8 cellular contexts compared by ENCODE assay signal in the genomic region with DNA sequence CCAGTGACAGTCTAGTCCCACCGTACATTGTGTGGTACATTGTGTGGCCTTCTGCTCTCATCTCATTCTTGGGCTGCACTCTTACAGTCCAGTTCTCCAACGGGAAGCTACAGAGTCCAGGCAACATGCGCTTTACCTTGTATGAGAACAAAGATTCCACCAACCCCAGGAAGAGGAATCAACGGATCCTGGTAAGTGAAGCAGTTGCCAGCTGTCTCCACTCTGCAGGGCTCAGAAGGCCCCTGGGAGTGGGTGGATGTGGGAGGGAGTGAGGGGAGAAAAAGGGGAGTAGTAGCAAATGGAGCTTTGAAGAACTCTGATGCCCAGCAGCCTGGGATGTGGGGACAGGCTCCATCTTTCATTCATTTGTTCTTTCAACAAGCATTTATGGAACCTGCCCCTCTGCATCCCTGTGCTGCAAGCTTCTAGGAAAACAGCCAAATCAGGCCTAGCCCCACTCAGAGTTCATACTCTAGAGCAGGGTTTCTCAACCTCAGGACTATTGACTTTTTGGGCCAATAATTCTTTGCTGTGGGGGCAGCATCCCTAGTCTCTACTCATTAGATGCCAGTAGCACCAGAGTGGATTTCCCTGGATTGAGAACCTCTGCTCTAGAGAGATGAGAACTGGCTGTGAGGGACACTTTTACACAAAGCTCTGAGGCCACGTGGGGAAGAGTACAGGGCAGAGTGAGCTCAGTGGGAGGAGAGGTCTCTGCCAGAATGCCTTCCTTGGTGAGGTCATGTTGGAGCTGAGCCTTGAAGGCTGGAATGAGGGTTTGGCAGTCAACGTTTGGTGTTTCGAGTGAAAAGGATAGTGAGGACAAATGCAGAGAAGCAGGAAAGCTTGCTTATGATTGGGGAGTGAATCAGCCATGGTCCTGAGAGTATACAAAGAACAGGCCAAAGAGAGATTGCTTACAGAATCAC. TPM values are rescaled to one million over a fixed set of nuclear protein-coding genes. Genes with fewer than 3 reads are reported as not detected.
DNase-seq lines count a peak whose midpoint lies in the region; ATAC-seq, FAIRE-seq and TF ChIP-seq lines count a peak whose summit lies in the region.

No MANE protein-coding gene starts in this region.

- H3F3A ChIP-seq in neural progenitor cell (ENCODE audit: low read depth): no peaks in the 10 kb centered on the region

- H3K36me3 ChIP-seq in neural progenitor cell: no peaks in the 10 kb centered on the region

- TF ChIP-seq CTCF in activated B cell treated with CpG ODN at 0.5 μM for 24 hours (IDR thresholded peaks at IDR 0.05) (no peak), neural progenitor cell (IDR thresholded peaks at IDR 0.05) (no peak)

- no peak overlapping the region for H3K27ac ChIP-seq in neural progenitor cell

- peak overlapping the region; percentile 82 for H3K27ac Mint-ChIP-seq in activated B cell treated with CpG ODN at 0.5 μM for 24 hours
- peak overlapping the region; percentile 82 for H3K27ac Mint-ChIP-seq in neural progenitor cell

- no peaks in the 10 kb centered on the region for H3K9me3 ChIP-seq in neural progenitor cell (ENCODE audit: low read depth)

- FAIRE-seq in GM18507 (lab: Jason Lieb, UNC): peak; percentile 52

- H3K79me2 ChIP-seq in neural progenitor cell (ENCODE audit: low read depth): peaks cover 22% of the 10 kb centered on the region

- H3K4me2 ChIP-seq in neural progenitor cell: peak overlapping the region; percentile 96

- no peaks in the 10 kb centered on the region for H3K9me3 Mint-ChIP-seq in activated B cell treated with CpG ODN at 0.5 μM for 24 hours
- no peaks in the 10 kb centered on the region for H3K9me3 Mint-ChIP-seq in neural progenitor cell

- intact Hi-C loops in activated B cell treated with CpG ODN at 0.5 μM for 24 hours (cut with micrococcal nuclease): loop anchor here (2.0 to 10.0 kb wide), 7 partner anchors 90 to 722 kb away; partner anchors contain the start of genes EXOSC3, FBXO10, PAX5 and TOMM5

- peaks cover 11% of the 10 kb centered on the region for H4K20me1 ChIP-seq in neural progenitor cell (ENCODE audit: low read depth)

- H3K4me3 ChIP-seq in neural progenitor cell: peak overlapping the region; percentile 79

- CTCF ChIA-PET in activated B cell treated with CpG ODN at 0.5 μM for 24 hours (lab: Charles Lee): no interaction called here

- peak; percentile 36 for DNase-seq in A172 (ENCODE audit: low spot score)
- no peak for DNase-seq in GM18507 (ENCODE audit: extremely low spot score, insufficient read length, low read depth)
- no peak for DNase-seq in activated B cell treated with CpG ODN at 0.5 μM for 24 hours
- peak; percentile 98 for DNase-seq in fibroblast of peridontal ligament (ENCODE audit: extremely low read depth)
- no peak for DNase-seq in neural progenitor cell (ENCODE audit: low spot score)
- DNase-seq in DMS153 (lab: John Stamatoyannopoulos, UW): no peak

- POLR2A ChIA-PET in activated B cell treated with CpG ODN at 0.5 μM for 24 hours (lab: Charles Lee): interaction anchor here (0.8 to 1.8 kb wide), 10 partner anchors 21 to 116 kb away, joined by 3 to 25 read pairs (median 4); partner anchors contain the start of genes TOMM5 and ZBTB5

- peak overlapping the region; percentile 59 for H3K9ac ChIP-seq in neural progenitor cell

- peaks cover 11% of the 10 kb centered on the region for H3K4me1 ChIP-seq in neural progenitor cell

- ATAC-seq in activated B cell treated with CpG ODN at 0.5 μM for 24 hours (ENCODE audit: low read depth) (no peak), HG02642 (IDR thresholded peaks at IDR 0.05; ENCODE audit: poor library complexity, unreplicated experiment) (no peak), GM18870 (IDR thresholded peaks at IDR 0.05; ENCODE audit: unreplicated experiment) (no peak)

- H3K4me1 Mint-ChIP-seq in activated B cell treated with CpG ODN at 0.5 μM for 24 hours (peaks cover 31% of the 10 kb centered on the region), neural progenitor cell (peaks cover 27% of the 10 kb centered on the region)

- H3K27me3 ChIP-seq in neural progenitor cell: no peaks in the 10 kb centered on the region

- no peak overlapping the region for H2AFZ ChIP-seq in neural progenitor cell (replicated peaks)

- H3K27me3 Mint-ChIP-seq in activated B cell treated with CpG ODN at 0.5 μM for 24 hours (no peaks in the 10 kb centered on the region), neural progenitor cell (ENCODE audit: insufficient read depth, low read depth) (peaks cover 3% of the 10 kb centered on the region)

- H3K4me3 Mint-ChIP-seq in activated B cell treated with CpG ODN at 0.5 μM for 24 hours: peak overlapping the region; percentile 92
- H3K4me3 Mint-ChIP-seq in neural progenitor cell: peak overlapping the region; percentile 92

- H3K36me3 Mint-ChIP-seq in activated B cell treated with CpG ODN at 0.5 μM for 24 hours (ENCODE audit: low read depth) (peaks cover 49% of the 10 kb centered on the region), neural progenitor cell (peaks cover 19% of the 10 kb centered on the region)

RNA-seq across cellular contexts. Expression of gene POLR1E, which starts 1.1 kb away (rescaled TPM):
- 40.3 and 43.8 TPM in 2 replicates for total RNA-seq in A172 (2014; rRNA removed; shearing (Covaris generic))
- total RNA-seq in activated B cell treated with CpG ODN at 0.5 μM for 24 hours (45.4 and 46.3 TPM in 2 replicates), neural progenitor cell (ENCODE audit: low replicate concordance) (36.6 and 38.6 TPM in 2 replicates)

RNA-seq across cellular contexts. Expression of gene ZBTB5, which starts 21.6 kb away (rescaled TPM):
- 8.9 and 9.7 TPM in 2 replicates for total RNA-seq in A172 (2014; rRNA removed; shearing (Covaris generic))
- 26.5 and 28.1 TPM in 2 replicates for total RNA-seq in activated B cell treated with CpG ODN at 0.5 μM for 24 hours
- total RNA-seq in neural progenitor cell (ENCODE audit: low replicate concordance): 24.1 and 24.9 TPM in 2 replicates

Comparison
In these comparisons a context has a peak if more than half of its experiments do, and no peak if none do; other contexts are left out.
1. DNase-seq: peak in A172 (single experiment) and fibroblast of peridontal ligament (single experiment); none in GM18507 (single experiment), activated B cell treated with CpG ODN at 0.5 μM for 24 hours (single experiment), neural progenitor cell (single experiment) and DMS153 (single experiment).